ENCODE assay signal across 15 cellular contexts in the genomic region with DNA sequence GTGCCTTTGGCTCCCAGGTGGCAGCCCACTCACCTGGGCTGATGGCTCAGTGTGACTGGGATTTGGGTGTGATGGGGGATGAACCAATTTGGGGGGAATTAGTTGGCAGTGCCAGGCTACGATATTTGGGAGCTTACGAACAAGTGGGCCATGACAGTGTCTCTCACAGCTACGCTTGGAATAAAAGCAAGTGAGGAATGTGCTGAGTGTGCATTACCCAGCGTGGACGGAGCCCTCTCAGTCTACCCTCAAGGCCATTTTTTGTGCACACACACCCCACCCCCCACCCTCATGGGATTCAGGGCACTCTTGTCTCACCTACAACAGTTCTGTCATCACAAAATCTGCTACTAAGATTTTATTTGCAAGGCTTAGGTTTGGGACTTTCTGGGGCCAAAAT.
"Had no signal": no experiment of that assay in that cellular context is flagged by ENCODE, and none has a peak within 500 bp of the region (broad histone marks: within the 10 kb centered on the region; RNA-seq: fewer than 3 reads in every experiment).

No MANE protein-coding gene starts in this region.

- H3K36me3 Mint-ChIP-seq: activated naive CD8-positive, alpha-beta T cell treated with anti-CD3 and anti-CD28 coated beads for 36 hours; stimulated activated memory B cell treated with anti-CD40 and anti-IgM and Interleukin-4, amounts not matched to agents 10 μg/mL and 1 μg/mL and 100 μg/mL, for 72 hours had no signal

- H3K27ac ChIP-seq: heart left ventricle, left ventricle myocardium inferior, psoas muscle, spleen, transverse colon had no signal

- H3K9me3 Mint-ChIP-seq: activated naive CD8-positive, alpha-beta T cell treated with anti-CD3 and anti-CD28 coated beads for 36 hours; activated T-cell treated with anti-CD3 and anti-CD28 coated beads, Interleukin-2, amount 50 U/mL, for 4 hours had no signal

- H3K4me1 ChIP-seq: left ventricle myocardium inferior, psoas muscle, transverse colon had no signal

- ATAC-seq: activated CD4-positive, CD25-positive, alpha-beta regulatory T cell treated with anti-CD3 and anti-CD28 coated beads, Interleukin-2, amount 50 U/mL, for 24 hours; activated T-cell treated with anti-CD3 and anti-CD28 coated beads, Interleukin-2, amount 50 U/mL, for 4 hours; heart left ventricle; psoas muscle; sciatic nerve; stimulated activated memory B cell treated with anti-CD40 and anti-IgM and Interleukin-4, amounts not matched to agents 10 μg/mL and 1 μg/mL and 100 μg/mL, for 72 hours had no signal

- H3K36me3 ChIP-seq: heart left ventricle, left ventricle myocardium inferior, spleen, transverse colon had no signal

- FAIRE-seq: frontal cortex had no signal

- DNase-seq: activated gamma-delta T cell treated with Interleukin-2 at 50 U/mL for 16 hours; activated naive CD8-positive, alpha-beta T cell treated with anti-CD3 and anti-CD28 coated beads for 36 hours; activated T-cell treated with anti-CD3 and anti-CD28 coated beads, Interleukin-2, amount 50 U/mL, for 4 hours; anterior cingulate cortex; heart left ventricle; left ventricle myocardium inferior; psoas muscle; spleen; stimulated activated CD4-positive, alpha-beta T cell treated with anti-CD3 and anti-CD28 coated beads, Interleukin-1b, Interleukin-23, amount 100 ng/mL, for 48 hours; substantia nigra; transverse colon had no signal

- H3K9me3 ChIP-seq: heart left ventricle, left ventricle myocardium inferior, psoas muscle, spleen, transverse colon had no signal

- H3K4me3 Mint-ChIP-seq: activated naive CD8-positive, alpha-beta T cell treated with anti-CD3 and anti-CD28 coated beads for 36 hours; activated T-cell treated with anti-CD3 and anti-CD28 coated beads, Interleukin-2, amount 50 U/mL, for 4 hours; stimulated activated memory B cell treated with anti-CD40 and anti-IgM and Interleukin-4, amounts not matched to agents 10 μg/mL and 1 μg/mL and 100 μg/mL, for 72 hours had no signal

- H3K27ac Mint-ChIP-seq: activated naive CD8-positive, alpha-beta T cell treated with anti-CD3 and anti-CD28 coated beads for 36 hours; stimulated activated memory B cell treated with anti-CD40 and anti-IgM and Interleukin-4, amounts not matched to agents 10 μg/mL and 1 μg/mL and 100 μg/mL, for 72 hours had no signal

- H3K4me3 ChIP-seq: heart left ventricle, left ventricle myocardium inferior, psoas muscle, spleen, transverse colon had no signal

- H3K4me1 Mint-ChIP-seq: activated naive CD8-positive, alpha-beta T cell treated with anti-CD3 and anti-CD28 coated beads for 36 hours had no signal

- H3K27me3 Mint-ChIP-seq: activated naive CD8-positive, alpha-beta T cell treated with anti-CD3 and anti-CD28 coated beads for 36 hours; stimulated activated memory B cell treated with anti-CD40 and anti-IgM and Interleukin-4, amounts not matched to agents 10 μg/mL and 1 μg/mL and 100 μg/mL, for 72 hours had no signal

- H3K27me3 ChIP-seq: heart left ventricle, spleen, transverse colon had no signal
